In genomic region chr21:42227909-42228708, GRCh38 we compare ENCODE assay signal across 8 cellular contexts. TPM values are rescaled to one million over a fixed set of nuclear protein-coding genes. Genes with fewer than 3 reads are reported as not detected.
DNase-seq lines count a peak whose midpoint lies in the region; ATAC-seq, FAIRE-seq and TF ChIP-seq lines count a peak whose summit lies in the region.

No MANE protein-coding gene starts in this region.

- H3K27me3 ChIP-seq in HCT116 (ENCODE audit: insufficient read depth, low read length) (no peaks in the 10 kb centered on the region), HepG2 (ENCODE audit: control insufficient read depth in 1 of 2, insufficient read depth in 2 of 2, low read length in 2 of 2) (peaks cover 0 to 58% of the 10 kb centered on the region in 2 experiments; a peak in 4 of 5 replicates)

- TF ChIP-seq POLR2A in HCT116 (IDR thresholded peaks at IDR 0.05; ENCODE audit: borderline replicate concordance, extremely low read depth, insufficient read depth, insufficient read length) (no peak), HepG2 (IDR thresholded peaks at IDR 0.05; ENCODE audit: insufficient read depth in 1 of 2, low read depth in 2 of 2, low read length in 2 of 2) (no peak)

- H3K36me3 ChIP-seq in HCT116 (ENCODE audit: control insufficient read depth in 1 of 2, insufficient read depth in 2 of 2, low read length in 2 of 2) (no peaks in the 10 kb centered on the region), HepG2 (replicated peaks in 1 of 2; ENCODE audit: control insufficient read depth in 1 of 2, insufficient read depth in 2 of 2, low read length in 2 of 2) (no peaks in the 10 kb centered on the region)

- in situ Hi-C loops in GM13977 (cut with MboI; ENCODE audit: low pct_unique_long_range_greater_than_20kb, low sequenced_read_pairs, unreplicated experiment), result no loop called here
- in situ Hi-C loops in HepG2 (cut with HindIII; ENCODE audit: extremely low pct_ligation_motif_present, low pct_unique_long_range_greater_than_20kb), result no loop called here

- peaks cover 17% of the 10 kb centered on the region for H3K4me1 Mint-ChIP-seq in chondrocyte (ENCODE audit: low read depth)

- TF ChIP-seq RAD21 in HCT116 (IDR thresholded peaks at IDR 0.05; ENCODE audit: low read depth), result no peak
- TF ChIP-seq RAD21 in HepG2 (CRISPR knock-in tag; IDR thresholded peaks at IDR 0.05), result no peak

- H3K4me1 ChIP-seq in HCT116 (ENCODE audit: control insufficient read depth in 1 of 2, insufficient read depth in 2 of 2, low read length in 2 of 2) (peaks cover 12 to 20% of the 10 kb centered on the region in 2 experiments), HepG2 (ENCODE audit: insufficient read depth, low read length) (peaks cover 9% of the 10 kb centered on the region)

- no peaks in the 10 kb centered on the region for H3K9me3 Mint-ChIP-seq in chondrocyte (ENCODE audit: low read depth)

- ATAC-seq in HCT116 (peak; percentile 100), HepG2 (peak; percentile 84)

- H3K9me2 ChIP-seq in HCT116 (ENCODE audit: insufficient read depth), result no peaks in the 10 kb centered on the region

- H3K27ac Mint-ChIP-seq in chondrocyte (ENCODE audit: unreplicated experiment), result peak overlapping the region; percentile 60

- RAD21 ChIA-PET in HCT116 (lab: Charles Lee; ENCODE audit: low non-redundant PET in 1 of 2, low total read pairs in 2 of 2, uncharacterized antibody in 2 of 2, unreplicated experiment in 2 of 2), result no interaction called here

- CTCF ChIA-PET in HCT116 (lab: Charles Lee) (no interaction called here), HepG2 (lab: Yijun Ruan, JAX; ENCODE audit: low intra/inter-chr PET ratio, low total read pairs) (no interaction called here)

- DNase-seq in GM13977 (ENCODE audit: low spot score) (peak; percentile 88), HCT116 (ENCODE audit: low read depth, low spot score) (peak; percentile 64), M059J (ENCODE audit: low read depth) (peak; percentile 63), chondrocyte (ENCODE audit: low spot score) (no peak), HepG2 (ENCODE audit: low spot score) (peak; percentile 39), NCI-H2107 treated with DMSO at 0.1 percent for 48 hours (lab: John Stamatoyannopoulos, UW; ENCODE audit: unreplicated experiment) (no peak)
- DNase-seq in activated CD4-positive, CD25-positive, alpha-beta regulatory T cell treated with anti-CD3 and anti-CD28 coated beads, Interleukin-2, amount 50 U/mL, for 72 hours, result peak; percentile 80
- DNase-seq in stimulated activated CD8-positive, alpha-beta memory T cell treated with anti-CD3 and anti-CD28 coated beads, Interleukin-12 subunit alpha, Interleukin-12 subunit beta, amount 100 ng/mL, for 24 hours (ENCODE audit: extremely low read depth), result peak; percentile 73

- H2AFZ ChIP-seq in HCT116 (ENCODE audit: low read depth, low read length, poor library complexity, severe bottlenecking) (peak overlapping the region; percentile 75), HepG2 (ENCODE audit: low read length) (no peak overlapping the region)

- 42% methylated on average over 5 of the region's 10 CpGs for whole genome bisulfite sequencing in HepG2 (ENCODE audit: low lambda C conversion rate)

- H4K20me1 ChIP-seq in HCT116 (ENCODE audit: insufficient read depth), result no peaks in the 10 kb centered on the region
- no peaks in the 10 kb centered on the region for H4K20me1 ChIP-seq in HepG2 (ENCODE audit: insufficient read depth, low read length)

- no peak for FAIRE-seq in HepG2 (lab: Jason Lieb, UNC)

- TF ChIP-seq EP300 in HepG2 (IDR thresholded peaks at IDR 0.05; ENCODE audit: low read depth in 2 of 2, low read length in 2 of 2), result no peak
- no peak for TF ChIP-seq EP300 in HepG2 (CRISPR knock-in tag; IDR thresholded peaks at IDR 0.05; ENCODE audit: borderline replicate concordance)

- intact Hi-C loops in HCT116 (cut with micrococcal nuclease), result no loop called here
- intact Hi-C loops in HepG2 (cut with micrococcal nuclease; ENCODE audit: unreplicated experiment), result no loop called here

- peaks cover 13% of the 10 kb centered on the region for H3K27me3 Mint-ChIP-seq in chondrocyte (ENCODE audit: low read depth)

- H3K9me3 ChIP-seq in HCT116 (ENCODE audit: control insufficient read depth in 1 of 2, insufficient read depth in 1 of 2, low read depth in 1 of 2, low read length in 2 of 2), result no peaks in the 10 kb centered on the region
- no peaks in the 10 kb centered on the region for H3K9me3 ChIP-seq in HepG2 (ENCODE audit: low read length)

- POLR2A ChIA-PET in HCT116 (lab: Charles Lee), result no interaction called here
- POLR2A ChIA-PET in HepG2 (lab: Yijun Ruan, JAX), result no interaction called here

- no peak overlapping the region for H3K4me3 Mint-ChIP-seq in chondrocyte (ENCODE audit: unreplicated experiment)

- H3K27ac ChIP-seq in HCT116 (ENCODE audit: low read depth, low read length), result no peak overlapping the region
- H3K27ac ChIP-seq in HepG2 (ENCODE audit: extremely low read length, insufficient read depth, low read length), result no peak overlapping the region

- BruUV-seq in HCT116 (replicated peaks; lab: Mats Ljungman, UMichigan) (no TSS peak), HepG2 (replicated peaks; lab: Mats Ljungman, UMichigan) (no TSS peak)

- H3K9ac ChIP-seq in HCT116 (ENCODE audit: low read length) (peak overlapping the region; percentile 24; the same call in 1 of the 2 replicates), HepG2 (ENCODE audit: insufficient read depth, low read depth, low read length) (no peak overlapping the region)

- no peaks in the 10 kb centered on the region for H3K36me3 Mint-ChIP-seq in chondrocyte (ENCODE audit: low read depth)

- H3K4me3 ChIP-seq in HCT116 (replicated peaks in 1 of 2; ENCODE audit: low read depth in 1 of 2, low read length in 2 of 2) (no peak overlapping the region), HepG2 (replicated peaks in 1 of 3; ENCODE audit: insufficient read depth in 1 of 3, low read depth in 2 of 3, low read length in 3 of 3) (no peak overlapping the region)

- TF ChIP-seq CTCF in GM13977 (IDR thresholded peaks at IDR 0.05; ENCODE audit: extremely low read depth, insufficient read depth, missing control alignments) (no peak), HCT116 (IDR thresholded peaks at IDR 0.05 in 2 of 3, conservative IDR thresholded peaks at IDR 0.05 in 1 of 3; ENCODE audit: borderline replicate concordance in 1 of 3, insufficient read depth in 1 of 3, low read depth in 2 of 3, low read length in 2 of 3) (no peak), chondrocyte (IDR thresholded peaks at IDR 0.05) (no peak), HepG2 (CRISPR knock-in tag; IDR thresholded peaks at IDR 0.05) (no peak)

- H3K79me2 ChIP-seq in HCT116 (ENCODE audit: insufficient read depth, low read length) (no peaks in the 10 kb centered on the region), HepG2 (ENCODE audit: insufficient read depth, low read length) (no peaks in the 10 kb centered on the region)

- H3K4me2 ChIP-seq in HCT116 (ENCODE audit: low read length) (peak overlapping the region; percentile 66), HepG2 (ENCODE audit: low read depth, low read length) (no peak overlapping the region)

TF ChIP-seq in HCT116, 20 proteins besides CTCF, POLR2A, EP300 and RAD21:
- TF ChIP-seq SP1 (IDR thresholded peaks at IDR 0.05; ENCODE audit: low read depth) (0 out of 2 replicates have a peak, but pooled peaks have one; percentile 10), FOSL1 (IDR thresholded peaks at IDR 0.05; ENCODE audit: low read depth) (no peak)

TF ChIP-seq in HepG2, 621 proteins besides CTCF, POLR2A, EP300 and RAD21:
- TF ChIP-seq ZNF558 (CRISPR knock-in tag; IDR thresholded peaks at IDR 0.05; ENCODE audit: borderline replicate concordance) (no peak), FOSL2 (CRISPR knock-in tag; IDR thresholded peaks at IDR 0.05) (peak; percentile 75)

RNA-seq across cellular contexts. Expression of gene ABCG1, which starts 9.2 kb away (rescaled TPM):
- total RNA-seq in HCT116 (2021; ENCODE audit: unreplicated experiment), result 1.6 TPM
- 2.3 and 2.8 TPM in 2 replicates for polyA plus RNA-seq in HCT116 (2012)
- not detected in 2 replicates for total RNA-seq in M059J (2014; rRNA removed; shearing (Covaris generic))
- total RNA-seq in chondrocyte, result 0.51 to 1.6 TPM (median 1.6 TPM) in 3 replicates
- total RNA-seq in HepG2 (2016; rRNA removed; fragmentation: Illumina TruSeq; extraction: Trizol), result not detected in 2 replicates
- total RNA-seq in HepG2 (2016; cell fraction: cytosol; rRNA removed; fragmentation: Illumina TruSeq; extraction: Trizol; ENCODE audit: low read depth), result not detected in 2 replicates
- total RNA-seq in HepG2 (2016; cell fraction: insoluble cytoplasmic fraction; rRNA removed; fragmentation: Illumina TruSeq; extraction: Trizol), result not detected in 2 replicates
- total RNA-seq in HepG2 (2016; cell fraction: membrane; rRNA removed; fragmentation: Illumina TruSeq; extraction: Trizol), result not detected in 2 replicates
- not detected in 2 replicates for total RNA-seq in HepG2 (2016; cell fraction: nucleus; rRNA removed; fragmentation: Illumina TruSeq; extraction: Trizol)
- 0.04 and 0.10 TPM in 2 replicates for polyA plus RNA-seq in HepG2 (2011; rRNA removed)
- polyA plus RNA-seq in HepG2 (2011; cell fraction: cytosol; rRNA removed), result 0.08 TPM in 2 replicates
- 0.06 and 0.12 TPM in 2 replicates for polyA plus RNA-seq in HepG2 (2011; cell fraction: nucleus; rRNA removed)
- 0.09 TPM in 1 of 2 replicates, not detected in the other for polyA plus RNA-seq in HepG2 (2012)
- not detected in 2 replicates for polyA plus RNA-seq in HepG2 (2016; cell fraction: cytosol; fragmentation: Illumina TruSeq; extraction: Trizol; ENCODE audit: low read depth)
- not detected in 2 replicates for polyA plus RNA-seq in HepG2 (2016; cell fraction: insoluble cytoplasmic fraction; fragmentation: Illumina TruSeq; extraction: Trizol; ENCODE audit: low read depth)
- polyA plus RNA-seq in HepG2 (2016; cell fraction: membrane; fragmentation: Illumina TruSeq; extraction: Trizol; ENCODE audit: low read depth), result not detected in 2 replicates
- polyA plus RNA-seq in HepG2 (2016; cell fraction: nucleus; fragmentation: Illumina TruSeq; extraction: Trizol; ENCODE audit: insufficient read depth, low read depth), result not detected in 2 replicates
- polyA minus RNA-seq in HepG2 (2011; rRNA and poly(A)+ RNA removed; ENCODE audit: low replicate concordance), result 0.10 and 7.4 TPM in 2 replicates
- 0.97 TPM in 1 of 2 replicates, not detected in the other for polyA minus RNA-seq in HepG2 (2011; cell fraction: cytosol; rRNA and poly(A)+ RNA removed)
- not detected in 2 replicates for polyA minus RNA-seq in HepG2 (2011; cell fraction: nucleus; rRNA and poly(A)+ RNA removed)

Comparison
In these comparisons a context has a peak if more than half of its experiments do, and no peak if none do; other contexts are left out.
1. DNase-seq: peak in GM13977 (single experiment), HCT116 (single experiment), M059J (single experiment), activated CD4-positive, CD25-positive, alpha-beta regulatory T cell treated with anti-CD3 and anti-CD28 coated beads, Interleukin-2, amount 50 U/mL, for 72 hours (single experiment), HepG2 (single experiment) and stimulated activated CD8-positive, alpha-beta memory T cell treated with anti-CD3 and anti-CD28 coated beads, Interleukin-12 subunit alpha, Interleukin-12 subunit beta, amount 100 ng/mL, for 24 hours (single experiment); none in chondrocyte (single experiment) and NCI-H2107 treated with DMSO at 0.1 percent for 48 hours (single experiment).